22 cellular contexts compared by ENCODE assay signal in genomic region chr4:184575306-184575705, GRCh38.
A peak's percentile ranks its signal among the peaks of the same experiment; 100 is the strongest.
DNase-seq lines count a peak whose midpoint lies in the region; ATAC-seq, FAIRE-seq and TF ChIP-seq lines count a peak whose summit lies in the region.
"Had no signal": no experiment of that assay in that cellular context is flagged by ENCODE, and none has a peak within 500 bp of the region (broad histone marks: within the 10 kb centered on the region; RNA-seq: fewer than 3 reads in every experiment).

No MANE protein-coding gene starts in this region.

- H3K9me3 Mint-ChIP-seq in activated naive CD4-positive, alpha-beta T cell treated with anti-CD3 and anti-CD28 coated beads, Interleukin-2, amount 50 U/mL, for 72 hours, result peaks cover 7 to 12% of the 10 kb centered on the region in 2 donors
- H3K9me3 Mint-ChIP-seq in activated B cell treated with CpG ODN at 0.5 μM for 24 hours (peaks cover 8% of the 10 kb centered on the region), osteocyte (ENCODE audit: unreplicated experiment) (peaks cover 4% of the 10 kb centered on the region)

- 17 to 44% (median 32%) methylated on average over 1 of the region's 1 CpG for WGBS in small intestine, 3 donors

- peak; percentile 57 for FAIRE-seq in small intestine (lab: Jason Lieb, UNC)
- FAIRE-seq in urothelium cell line (lab: Jason Lieb, UNC), result no peak

- no peaks in the 10 kb centered on the region for H3K36me3 ChIP-seq in small intestine (ENCODE audit: control insufficient read depth in 2 of 2, insufficient read depth in 2 of 2, low read length in 2 of 2)
- H3K36me3 ChIP-seq: brain microvascular endothelial cell, lower lobe of right lung, right atrium auricular region, thyroid gland had no signal

- intact Hi-C loops in activated B cell treated with CpG ODN at 0.5 μM for 24 hours (cut with micrococcal nuclease), result loop anchor here (5.0 kb wide), 1 partner anchor 42 kb away; no protein-coding TSS in a partner anchor

- peaks cover 0 to 17% of the 10 kb centered on the region in 2 donors for H3K36me3 Mint-ChIP-seq in activated naive CD4-positive, alpha-beta T cell treated with anti-CD3 and anti-CD28 coated beads, Interleukin-2, amount 50 U/mL, for 72 hours
- no peaks in the 10 kb centered on the region for H3K36me3 Mint-ChIP-seq in activated B cell treated with CpG ODN at 0.5 μM for 24 hours (ENCODE audit: low read depth)
- H3K36me3 Mint-ChIP-seq in osteocyte (ENCODE audit: unreplicated experiment), result no peaks in the 10 kb centered on the region
- H3K36me3 Mint-ChIP-seq: stimulated activated memory B cell treated with anti-CD40 and anti-IgM and Interleukin-4, amounts not matched to agents 10 μg/mL and 1 μg/mL and 100 μg/mL, for 72 hours had no signal

- H3K4me1 Mint-ChIP-seq in activated B cell treated with CpG ODN at 0.5 μM for 24 hours, result no peaks in the 10 kb centered on the region
- peaks cover 4% of the 10 kb centered on the region for H3K4me1 Mint-ChIP-seq in osteocyte (ENCODE audit: unreplicated experiment)
- H3K4me1 Mint-ChIP-seq: stimulated activated memory B cell treated with anti-CD40 and anti-IgM and Interleukin-4, amounts not matched to agents 10 μg/mL and 1 μg/mL and 100 μg/mL, for 72 hours had no signal

- H3K4me3 Mint-ChIP-seq in activated B cell treated with CpG ODN at 0.5 μM for 24 hours (no peak overlapping the region), osteocyte (ENCODE audit: unreplicated experiment) (no peak overlapping the region)
- H3K4me3 Mint-ChIP-seq: stimulated activated memory B cell treated with anti-CD40 and anti-IgM and Interleukin-4, amounts not matched to agents 10 μg/mL and 1 μg/mL and 100 μg/mL, for 72 hours had no signal

- H3K4me1 ChIP-seq in small intestine (ENCODE audit: control insufficient read depth in 2 of 2, insufficient read depth in 1 of 2, low read depth in 1 of 2, low read length in 1 of 2), result no peaks in the 10 kb centered on the region
- H3K4me1 ChIP-seq: lower lobe of right lung, right atrium auricular region, thyroid gland had no signal

- CTCF ChIA-PET in activated B cell treated with CpG ODN at 0.5 μM for 24 hours (lab: Charles Lee), result no interaction called here

- no peak overlapping the region for H3K4me3 ChIP-seq in small intestine (ENCODE audit: low read depth in 1 of 2, low read length in 2 of 2)
- H3K4me3 ChIP-seq: lower lobe of right lung, PC-9, right atrium auricular region, thyroid gland had no signal

- TF ChIP-seq CTCF in activated B cell treated with CpG ODN at 0.5 μM for 24 hours (IDR thresholded peaks at IDR 0.05), result no peak
- TF ChIP-seq CTCF in osteocyte (IDR thresholded peaks at IDR 0.05), result no peak

- H3K27me3 Mint-ChIP-seq in activated B cell treated with CpG ODN at 0.5 μM for 24 hours (no peaks in the 10 kb centered on the region), osteocyte (ENCODE audit: unreplicated experiment) (no peaks in the 10 kb centered on the region)
- H3K27me3 Mint-ChIP-seq: stimulated activated memory B cell treated with anti-CD40 and anti-IgM and Interleukin-4, amounts not matched to agents 10 μg/mL and 1 μg/mL and 100 μg/mL, for 72 hours had no signal

- H3K27ac Mint-ChIP-seq in activated naive CD4-positive, alpha-beta T cell treated with anti-CD3 and anti-CD28 coated beads, Interleukin-2, amount 50 U/mL, for 72 hours, result peak overlapping the region; percentile 8 to 79
- no peak overlapping the region for H3K27ac Mint-ChIP-seq in activated B cell treated with CpG ODN at 0.5 μM for 24 hours
- no peak overlapping the region for H3K27ac Mint-ChIP-seq in osteocyte (ENCODE audit: unreplicated experiment)
- H3K27ac Mint-ChIP-seq: stimulated activated memory B cell treated with anti-CD40 and anti-IgM and Interleukin-4, amounts not matched to agents 10 μg/mL and 1 μg/mL and 100 μg/mL, for 72 hours had no signal

- POLR2A ChIA-PET in activated B cell treated with CpG ODN at 0.5 μM for 24 hours (lab: Charles Lee), result no interaction called here

- no peaks in the 10 kb centered on the region for H3K27me3 ChIP-seq in small intestine (ENCODE audit: control insufficient read depth in 2 of 2, insufficient read depth in 2 of 2, low read length in 2 of 2)
- H3K27me3 ChIP-seq: brain microvascular endothelial cell, right atrium auricular region, thyroid gland had no signal

- H3K9me3 ChIP-seq in small intestine (ENCODE audit: control insufficient read depth, low read depth), result no peaks in the 10 kb centered on the region
- H3K9me3 ChIP-seq: lower lobe of right lung, right atrium auricular region, thyroid gland had no signal

- no peak for DNase-seq in activated naive CD4-positive, alpha-beta T cell treated with anti-CD3 and anti-CD28 coated beads, Interleukin-2, amount 50 U/mL, for 72 hours (ENCODE audit: low spot score in 2 of 2)
- DNase-seq in activated naive CD4-positive, alpha-beta T cell treated with Interleukin-2 at 50 U/mL for 16 hours, result no peak
- DNase-seq in activated B cell treated with CpG ODN at 0.5 μM for 24 hours, result no peak
- no peak for DNase-seq in small intestine
- no peak for DNase-seq in NCI-H1417 treated with DMSO at 0.1 percent for 48 hours (lab: John Stamatoyannopoulos, UW)
- no peak for DNase-seq in osteocyte (ENCODE audit: extremely low spot score, unreplicated experiment)
- DNase-seq in urothelium cell line (ENCODE audit: low spot score), result no peak
- DNase-seq: activated CD8-positive, alpha-beta memory T cell treated with anti-CD3 and anti-CD28 coated beads, Interleukin-2, amount 50 U/mL, for 48 hours; brain microvascular endothelial cell; cortex of kidney; EL; GOT3; lower lobe of right lung; NCI-H146; NCI-H774; occipital lobe; PC-9; T1000; thyroid gland had no signal

- peak; percentile 49 to 60 for ATAC-seq in activated naive CD4-positive, alpha-beta T cell treated with anti-CD3 and anti-CD28 coated beads, Interleukin-2, amount 50 U/mL, for 72 hours
- ATAC-seq in HG03354 (IDR thresholded peaks at IDR 0.05; ENCODE audit: poor library complexity, severe bottlenecking, unreplicated experiment) (peak; percentile 57), activated B cell treated with CpG ODN at 0.5 μM for 24 hours (ENCODE audit: low read depth) (peak; percentile 34)
- ATAC-seq: lower lobe of right lung; stimulated activated memory B cell treated with anti-CD40 and anti-IgM and Interleukin-4, amounts not matched to agents 10 μg/mL and 1 μg/mL and 100 μg/mL, for 72 hours had no signal

- H3K27ac ChIP-seq in small intestine (ENCODE audit: low read depth in 1 of 2, low read length in 1 of 2), result no peak overlapping the region
- H3K27ac ChIP-seq: brain microvascular endothelial cell, lower lobe of right lung, PC-9, right atrium auricular region, thyroid gland had no signal

Comparison
In these comparisons a context has a peak if more than half of its experiments do, and no peak if none do; other contexts are left out.
1. H3K27ac Mint-ChIP-seq: peak in activated naive CD4-positive, alpha-beta T cell treated with anti-CD3 and anti-CD28 coated beads, Interleukin-2, amount 50 U/mL, for 72 hours (2 of 2); none in activated B cell treated with CpG ODN at 0.5 μM for 24 hours (single experiment) and osteocyte (single experiment).
2. Peak in every context shown above with its lines, with median percentiles within 50 percentile points of each other: ATAC-seq.